Comparison of ENCODE assay signal across 1 cellular context in the genomic region with DNA sequence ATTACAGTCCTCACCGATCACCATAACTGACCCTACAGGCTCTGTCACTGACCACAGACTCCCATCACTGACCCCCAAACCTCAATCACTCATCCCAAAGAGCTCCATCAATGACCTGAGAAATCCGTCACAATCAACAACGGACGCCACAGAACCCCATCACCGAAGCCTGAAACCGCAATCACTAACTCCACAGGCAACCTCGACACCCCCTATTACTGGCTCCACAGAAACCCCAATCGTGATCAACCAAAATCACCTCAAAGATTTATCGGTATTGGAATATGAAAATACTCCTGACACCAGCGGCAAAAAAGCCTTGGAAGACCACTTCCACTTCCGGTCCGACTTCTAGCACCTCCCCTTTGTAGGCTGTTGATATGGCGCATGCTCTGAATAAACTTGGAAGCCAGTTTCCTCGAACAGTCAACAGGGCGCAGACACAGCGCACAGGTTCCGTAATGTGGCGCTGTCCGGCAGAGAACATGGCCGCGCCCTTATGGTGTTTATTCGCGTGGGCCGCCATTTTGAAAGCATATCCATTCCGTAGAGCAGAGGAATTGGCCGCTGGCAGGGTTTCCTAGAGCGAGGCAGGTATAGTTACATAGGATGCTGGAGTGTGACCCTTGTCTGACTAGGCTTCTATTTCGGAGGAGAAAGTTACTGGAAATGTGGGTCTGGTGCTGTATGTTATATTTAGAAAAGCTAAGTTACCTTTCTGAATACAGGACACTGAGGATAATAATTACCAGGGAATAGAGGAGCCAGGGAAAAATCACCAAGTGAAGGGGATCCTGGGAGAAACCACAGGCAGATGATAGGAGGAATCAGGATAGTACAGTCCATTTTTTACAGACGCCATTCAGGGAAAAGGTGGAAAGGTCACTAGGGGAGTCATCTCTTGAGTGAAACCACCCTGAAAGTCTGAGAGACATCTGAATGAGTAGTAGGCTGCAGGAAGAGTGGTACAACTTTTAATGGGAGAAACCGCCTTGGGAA.
A peak's percentile ranks its signal among the peaks of the same experiment; 100 is the strongest.
TF ChIP-seq lines count a peak whose summit lies in the region.

A gene (minus strand): TSS at position 328 of the 999 bp plus-strand sequence. CDS start 2,785 bp downstream, outside the sequence.

TF ChIP-seq in HepG2, 621 proteins besides CTCF, POLR2A, EP300 and RAD21 (continued from another document and continues in another):
- TF ChIP-seq, protein P1, sequence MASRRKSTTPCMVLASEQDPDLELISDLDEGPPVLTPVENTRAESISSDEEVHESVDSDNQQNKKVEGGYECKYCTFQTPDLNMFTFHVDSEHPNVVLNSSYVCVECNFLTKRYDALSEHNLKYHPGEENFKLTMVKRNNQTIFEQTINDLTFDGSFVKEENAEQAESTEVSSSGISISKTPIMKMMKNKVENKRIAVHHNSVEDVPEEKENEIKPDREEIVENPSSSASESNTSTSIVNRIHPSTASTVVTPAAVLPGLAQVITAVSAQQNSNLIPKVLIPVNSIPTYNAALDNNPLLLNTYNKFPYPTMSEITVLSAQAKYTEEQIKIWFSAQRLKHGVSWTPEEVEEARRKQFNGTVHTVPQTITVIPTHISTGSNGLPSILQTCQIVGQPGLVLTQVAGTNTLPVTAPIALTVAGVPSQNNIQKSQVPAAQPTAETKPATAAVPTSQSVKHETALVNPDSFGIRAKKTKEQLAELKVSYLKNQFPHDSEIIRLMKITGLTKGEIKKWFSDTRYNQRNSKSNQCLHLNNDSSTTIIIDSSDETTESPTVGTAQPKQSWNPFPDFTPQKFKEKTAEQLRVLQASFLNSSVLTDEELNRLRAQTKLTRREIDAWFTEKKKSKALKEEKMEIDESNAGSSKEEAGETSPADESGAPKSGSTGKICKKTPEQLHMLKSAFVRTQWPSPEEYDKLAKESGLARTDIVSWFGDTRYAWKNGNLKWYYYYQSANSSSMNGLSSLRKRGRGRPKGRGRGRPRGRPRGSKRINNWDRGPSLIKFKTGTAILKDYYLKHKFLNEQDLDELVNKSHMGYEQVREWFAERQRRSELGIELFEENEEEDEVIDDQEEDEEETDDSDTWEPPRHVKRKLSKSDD (CRISPR knock-in tag; IDR thresholded peaks at IDR 0.05; ENCODE audit: low read depth), result no peak
- TF ChIP-seq ZNF451 (CRISPR knock-in tag; IDR thresholded peaks at IDR 0.05), result no peak
- TF ChIP-seq ATF7 (IDR thresholded peaks at IDR 0.05), result no peak
- TF ChIP-seq ATF7 (CRISPR knock-in tag; IDR thresholded peaks at IDR 0.05), result no peak
- no peak for TF ChIP-seq ATM (IDR thresholded peaks at IDR 0.05; ENCODE audit: borderline replicate concordance)
- TF ChIP-seq, protein P2, sequence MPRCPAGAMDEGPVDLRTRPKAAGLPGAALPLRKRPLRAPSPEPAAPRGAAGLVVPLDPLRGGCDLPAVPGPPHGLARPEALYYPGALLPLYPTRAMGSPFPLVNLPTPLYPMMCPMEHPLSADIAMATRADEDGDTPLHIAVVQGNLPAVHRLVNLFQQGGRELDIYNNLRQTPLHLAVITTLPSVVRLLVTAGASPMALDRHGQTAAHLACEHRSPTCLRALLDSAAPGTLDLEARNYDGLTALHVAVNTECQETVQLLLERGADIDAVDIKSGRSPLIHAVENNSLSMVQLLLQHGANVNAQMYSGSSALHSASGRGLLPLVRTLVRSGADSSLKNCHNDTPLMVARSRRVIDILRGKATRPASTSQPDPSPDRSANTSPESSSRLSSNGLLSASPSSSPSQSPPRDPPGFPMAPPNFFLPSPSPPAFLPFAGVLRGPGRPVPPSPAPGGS (CRISPR knock-in tag; IDR thresholded peaks at IDR 0.05), result no peak
- TF ChIP-seq, protein P3, sequence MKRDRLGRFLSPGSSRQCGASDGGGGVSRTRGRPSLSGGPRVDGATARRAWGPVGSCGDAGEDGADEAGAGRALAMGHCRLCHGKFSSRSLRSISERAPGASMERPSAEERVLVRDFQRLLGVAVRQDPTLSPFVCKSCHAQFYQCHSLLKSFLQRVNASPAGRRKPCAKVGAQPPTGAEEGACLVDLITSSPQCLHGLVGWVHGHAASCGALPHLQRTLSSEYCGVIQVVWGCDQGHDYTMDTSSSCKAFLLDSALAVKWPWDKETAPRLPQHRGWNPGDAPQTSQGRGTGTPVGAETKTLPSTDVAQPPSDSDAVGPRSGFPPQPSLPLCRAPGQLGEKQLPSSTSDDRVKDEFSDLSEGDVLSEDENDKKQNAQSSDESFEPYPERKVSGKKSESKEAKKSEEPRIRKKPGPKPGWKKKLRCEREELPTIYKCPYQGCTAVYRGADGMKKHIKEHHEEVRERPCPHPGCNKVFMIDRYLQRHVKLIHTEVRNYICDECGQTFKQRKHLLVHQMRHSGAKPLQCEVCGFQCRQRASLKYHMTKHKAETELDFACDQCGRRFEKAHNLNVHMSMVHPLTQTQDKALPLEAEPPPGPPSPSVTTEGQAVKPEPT (CRISPR knock-in tag; IDR thresholded peaks at IDR 0.05; ENCODE audit: low read depth), result 0 out of 2 replicates have a peak, but pooled peaks have one; percentile 50
- TF ChIP-seq KDM5A (IDR thresholded peaks at IDR 0.05; ENCODE audit: borderline replicate concordance, low read length), result peak; percentile 80; the same call in 1 of the 2 replicates
- peak; percentile 89 for TF ChIP-seq ELF3 (CRISPR knock-in tag; IDR thresholded peaks at IDR 0.05)
- TF ChIP-seq, protein P4, sequence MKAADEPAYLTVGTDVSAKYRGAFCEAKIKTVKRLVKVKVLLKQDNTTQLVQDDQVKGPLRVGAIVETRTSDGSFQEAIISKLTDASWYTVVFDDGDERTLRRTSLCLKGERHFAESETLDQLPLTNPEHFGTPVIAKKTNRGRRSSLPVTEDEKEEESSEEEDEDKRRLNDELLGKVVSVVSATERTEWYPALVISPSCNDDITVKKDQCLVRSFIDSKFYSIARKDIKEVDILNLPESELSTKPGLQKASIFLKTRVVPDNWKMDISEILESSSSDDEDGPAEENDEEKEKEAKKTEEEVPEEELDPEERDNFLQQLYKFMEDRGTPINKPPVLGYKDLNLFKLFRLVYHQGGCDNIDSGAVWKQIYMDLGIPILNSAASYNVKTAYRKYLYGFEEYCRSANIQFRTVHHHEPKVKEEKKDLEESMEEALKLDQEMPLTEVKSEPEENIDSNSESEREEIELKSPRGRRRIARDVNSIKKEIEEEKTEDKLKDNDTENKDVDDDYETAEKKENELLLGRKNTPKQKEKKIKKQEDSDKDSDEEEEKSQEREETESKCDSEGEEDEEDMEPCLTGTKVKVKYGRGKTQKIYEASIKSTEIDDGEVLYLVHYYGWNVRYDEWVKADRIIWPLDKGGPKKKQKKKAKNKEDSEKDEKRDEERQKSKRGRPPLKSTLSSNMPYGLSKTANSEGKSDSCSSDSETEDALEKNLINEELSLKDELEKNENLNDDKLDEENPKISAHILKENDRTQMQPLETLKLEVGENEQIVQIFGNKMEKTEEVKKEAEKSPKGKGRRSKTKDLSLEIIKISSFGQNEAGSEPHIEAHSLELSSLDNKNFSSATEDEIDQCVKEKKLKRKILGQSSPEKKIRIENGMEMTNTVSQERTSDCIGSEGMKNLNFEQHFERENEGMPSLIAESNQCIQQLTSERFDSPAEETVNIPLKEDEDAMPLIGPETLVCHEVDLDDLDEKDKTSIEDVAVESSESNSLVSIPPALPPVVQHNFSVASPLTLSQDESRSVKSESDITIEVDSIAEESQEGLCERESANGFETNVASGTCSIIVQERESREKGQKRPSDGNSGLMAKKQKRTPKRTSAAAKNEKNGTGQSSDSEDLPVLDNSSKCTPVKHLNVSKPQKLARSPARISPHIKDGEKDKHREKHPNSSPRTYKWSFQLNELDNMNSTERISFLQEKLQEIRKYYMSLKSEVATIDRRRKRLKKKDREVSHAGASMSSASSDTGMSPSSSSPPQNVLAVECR (CRISPR knock-in tag; IDR thresholded peaks at IDR 0.05; ENCODE audit: borderline replicate concordance), result peak; percentile 79
- TF ChIP-seq, protein P5, sequence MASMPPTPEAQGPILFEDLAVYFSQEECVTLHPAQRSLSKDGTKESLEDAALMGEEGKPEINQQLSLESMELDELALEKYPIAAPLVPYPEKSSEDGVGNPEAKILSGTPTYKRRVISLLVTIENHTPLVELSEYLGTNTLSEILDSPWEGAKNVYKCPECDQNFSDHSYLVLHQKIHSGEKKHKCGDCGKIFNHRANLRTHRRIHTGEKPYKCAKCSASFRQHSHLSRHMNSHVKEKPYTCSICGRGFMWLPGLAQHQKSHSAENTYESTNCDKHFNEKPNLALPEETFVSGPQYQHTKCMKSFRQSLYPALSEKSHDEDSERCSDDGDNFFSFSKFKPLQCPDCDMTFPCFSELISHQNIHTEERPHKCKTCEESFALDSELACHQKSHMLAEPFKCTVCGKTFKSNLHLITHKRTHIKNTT (CRISPR knock-in tag; IDR thresholded peaks at IDR 0.05), result no peak
- no peak for TF ChIP-seq ARNTL (CRISPR knock-in tag; IDR thresholded peaks at IDR 0.05)
- no peak for TF ChIP-seq ATRX (CRISPR knock-in tag; IDR thresholded peaks at IDR 0.05; ENCODE audit: borderline replicate concordance)
- TF ChIP-seq, protein P6, sequence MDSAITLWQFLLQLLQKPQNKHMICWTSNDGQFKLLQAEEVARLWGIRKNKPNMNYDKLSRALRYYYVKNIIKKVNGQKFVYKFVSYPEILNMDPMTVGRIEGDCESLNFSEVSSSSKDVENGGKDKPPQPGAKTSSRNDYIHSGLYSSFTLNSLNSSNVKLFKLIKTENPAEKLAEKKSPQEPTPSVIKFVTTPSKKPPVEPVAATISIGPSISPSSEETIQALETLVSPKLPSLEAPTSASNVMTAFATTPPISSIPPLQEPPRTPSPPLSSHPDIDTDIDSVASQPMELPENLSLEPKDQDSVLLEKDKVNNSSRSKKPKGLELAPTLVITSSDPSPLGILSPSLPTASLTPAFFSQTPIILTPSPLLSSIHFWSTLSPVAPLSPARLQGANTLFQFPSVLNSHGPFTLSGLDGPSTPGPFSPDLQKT (CRISPR knock-in tag; IDR thresholded peaks at IDR 0.05; ENCODE audit: borderline replicate concordance), result no peak
- no peak; the same call in 1 of the 2 replicates for TF ChIP-seq ZKSCAN8 (CRISPR knock-in tag; IDR thresholded peaks at IDR 0.05; ENCODE audit: borderline replicate concordance)
- TF ChIP-seq, protein P7, sequence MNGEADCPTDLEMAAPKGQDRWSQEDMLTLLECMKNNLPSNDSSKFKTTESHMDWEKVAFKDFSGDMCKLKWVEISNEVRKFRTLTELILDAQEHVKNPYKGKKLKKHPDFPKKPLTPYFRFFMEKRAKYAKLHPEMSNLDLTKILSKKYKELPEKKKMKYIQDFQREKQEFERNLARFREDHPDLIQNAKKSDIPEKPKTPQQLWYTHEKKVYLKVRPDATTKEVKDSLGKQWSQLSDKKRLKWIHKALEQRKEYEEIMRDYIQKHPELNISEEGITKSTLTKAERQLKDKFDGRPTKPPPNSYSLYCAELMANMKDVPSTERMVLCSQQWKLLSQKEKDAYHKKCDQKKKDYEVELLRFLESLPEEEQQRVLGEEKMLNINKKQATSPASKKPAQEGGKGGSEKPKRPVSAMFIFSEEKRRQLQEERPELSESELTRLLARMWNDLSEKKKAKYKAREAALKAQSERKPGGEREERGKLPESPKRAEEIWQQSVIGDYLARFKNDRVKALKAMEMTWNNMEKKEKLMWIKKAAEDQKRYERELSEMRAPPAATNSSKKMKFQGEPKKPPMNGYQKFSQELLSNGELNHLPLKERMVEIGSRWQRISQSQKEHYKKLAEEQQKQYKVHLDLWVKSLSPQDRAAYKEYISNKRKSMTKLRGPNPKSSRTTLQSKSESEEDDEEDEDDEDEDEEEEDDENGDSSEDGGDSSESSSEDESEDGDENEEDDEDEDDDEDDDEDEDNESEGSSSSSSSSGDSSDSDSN (CRISPR knock-in tag; IDR thresholded peaks at IDR 0.05), result no peak
- no peak for TF ChIP-seq SP140L (CRISPR knock-in tag; IDR thresholded peaks at IDR 0.05; ENCODE audit: borderline replicate concordance)
- TF ChIP-seq ZNF713 (CRISPR knock-in tag; IDR thresholded peaks at IDR 0.05), result no peak
- TF ChIP-seq RBAK (CRISPR knock-in tag; IDR thresholded peaks at IDR 0.05), result no peak
- TF ChIP-seq, protein P8, sequence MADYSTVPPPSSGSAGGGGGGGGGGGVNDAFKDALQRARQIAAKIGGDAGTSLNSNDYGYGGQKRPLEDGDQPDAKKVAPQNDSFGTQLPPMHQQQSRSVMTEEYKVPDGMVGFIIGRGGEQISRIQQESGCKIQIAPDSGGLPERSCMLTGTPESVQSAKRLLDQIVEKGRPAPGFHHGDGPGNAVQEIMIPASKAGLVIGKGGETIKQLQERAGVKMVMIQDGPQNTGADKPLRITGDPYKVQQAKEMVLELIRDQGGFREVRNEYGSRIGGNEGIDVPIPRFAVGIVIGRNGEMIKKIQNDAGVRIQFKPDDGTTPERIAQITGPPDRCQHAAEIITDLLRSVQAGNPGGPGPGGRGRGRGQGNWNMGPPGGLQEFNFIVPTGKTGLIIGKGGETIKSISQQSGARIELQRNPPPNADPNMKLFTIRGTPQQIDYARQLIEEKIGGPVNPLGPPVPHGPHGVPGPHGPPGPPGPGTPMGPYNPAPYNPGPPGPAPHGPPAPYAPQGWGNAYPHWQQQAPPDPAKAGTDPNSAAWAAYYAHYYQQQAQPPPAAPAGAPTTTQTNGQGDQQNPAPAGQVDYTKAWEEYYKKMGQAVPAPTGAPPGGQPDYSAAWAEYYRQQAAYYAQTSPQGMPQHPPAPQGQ (CRISPR knock-in tag; IDR thresholded peaks at IDR 0.05; ENCODE audit: borderline replicate concordance), result no peak
- TF ChIP-seq PHF8 (CRISPR knock-in tag; IDR thresholded peaks at IDR 0.05), result peak; percentile 71
- TF ChIP-seq, protein P9, sequence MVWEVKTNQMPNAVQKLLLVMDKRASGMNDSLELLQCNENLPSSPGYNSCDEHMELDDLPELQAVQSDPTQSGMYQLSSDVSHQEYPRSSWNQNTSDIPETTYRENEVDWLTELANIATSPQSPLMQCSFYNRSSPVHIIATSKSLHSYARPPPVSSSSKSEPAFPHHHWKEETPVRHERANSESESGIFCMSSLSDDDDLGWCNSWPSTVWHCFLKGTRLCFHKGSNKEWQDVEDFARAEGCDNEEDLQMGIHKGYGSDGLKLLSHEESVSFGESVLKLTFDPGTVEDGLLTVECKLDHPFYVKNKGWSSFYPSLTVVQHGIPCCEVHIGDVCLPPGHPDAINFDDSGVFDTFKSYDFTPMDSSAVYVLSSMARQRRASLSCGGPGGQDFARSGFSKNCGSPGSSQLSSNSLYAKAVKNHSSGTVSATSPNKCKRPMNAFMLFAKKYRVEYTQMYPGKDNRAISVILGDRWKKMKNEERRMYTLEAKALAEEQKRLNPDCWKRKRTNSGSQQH (CRISPR knock-in tag; IDR thresholded peaks at IDR 0.05; ENCODE audit: low read depth), result no peak
- TF ChIP-seq BRD4 (CRISPR knock-in tag; IDR thresholded peaks at IDR 0.05), result no peak
- no peak for TF ChIP-seq IRX3 (CRISPR knock-in tag; IDR thresholded peaks at IDR 0.05; ENCODE audit: borderline replicate concordance, low read depth)
- TF ChIP-seq DMAP1 (CRISPR knock-in tag; IDR thresholded peaks at IDR 0.05), result no peak
- TF ChIP-seq KLF13 (CRISPR knock-in tag; IDR thresholded peaks at IDR 0.05), result no peak
- TF ChIP-seq SUZ12 (IDR thresholded peaks at IDR 0.05; ENCODE audit: low read depth, low read length), result no peak
- 0 out of 2 replicates have a peak, but pooled peaks have one; percentile 23 for TF ChIP-seq SP5 (CRISPR knock-in tag; IDR thresholded peaks at IDR 0.05; ENCODE audit: borderline replicate concordance, low read depth)
- TF ChIP-seq SRY (CRISPR knock-in tag; IDR thresholded peaks at IDR 0.05), result peak; percentile 50; the same call in 1 of the 2 replicates
- no peak for TF ChIP-seq ZNF460 (CRISPR knock-in tag; IDR thresholded peaks at IDR 0.05; ENCODE audit: borderline replicate concordance)
- TF ChIP-seq, protein P10, sequence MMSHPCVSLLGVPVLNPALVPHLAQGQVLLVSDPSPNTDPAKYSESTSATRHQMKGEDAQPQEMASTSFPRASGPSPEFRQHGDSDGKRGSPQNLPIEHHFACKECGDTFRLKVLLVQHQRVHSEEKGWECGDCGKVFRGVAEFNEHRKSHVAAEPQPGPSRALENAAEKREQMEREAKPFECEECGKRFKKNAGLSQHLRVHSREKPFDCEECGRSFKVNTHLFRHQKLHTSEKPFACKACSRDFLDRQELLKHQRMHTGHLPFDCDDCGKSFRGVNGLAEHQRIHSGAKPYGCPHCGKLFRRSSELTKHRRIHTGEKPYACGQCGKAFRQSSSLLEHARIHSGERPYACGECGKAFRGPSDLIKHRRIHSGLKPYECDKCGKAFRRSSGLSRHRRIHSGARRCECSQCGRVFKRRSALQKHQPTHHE (CRISPR knock-in tag; IDR thresholded peaks at IDR 0.05; ENCODE audit: borderline replicate concordance), result no peak
